ENCODE assay signal across 8 cellular contexts in the genomic region with DNA sequence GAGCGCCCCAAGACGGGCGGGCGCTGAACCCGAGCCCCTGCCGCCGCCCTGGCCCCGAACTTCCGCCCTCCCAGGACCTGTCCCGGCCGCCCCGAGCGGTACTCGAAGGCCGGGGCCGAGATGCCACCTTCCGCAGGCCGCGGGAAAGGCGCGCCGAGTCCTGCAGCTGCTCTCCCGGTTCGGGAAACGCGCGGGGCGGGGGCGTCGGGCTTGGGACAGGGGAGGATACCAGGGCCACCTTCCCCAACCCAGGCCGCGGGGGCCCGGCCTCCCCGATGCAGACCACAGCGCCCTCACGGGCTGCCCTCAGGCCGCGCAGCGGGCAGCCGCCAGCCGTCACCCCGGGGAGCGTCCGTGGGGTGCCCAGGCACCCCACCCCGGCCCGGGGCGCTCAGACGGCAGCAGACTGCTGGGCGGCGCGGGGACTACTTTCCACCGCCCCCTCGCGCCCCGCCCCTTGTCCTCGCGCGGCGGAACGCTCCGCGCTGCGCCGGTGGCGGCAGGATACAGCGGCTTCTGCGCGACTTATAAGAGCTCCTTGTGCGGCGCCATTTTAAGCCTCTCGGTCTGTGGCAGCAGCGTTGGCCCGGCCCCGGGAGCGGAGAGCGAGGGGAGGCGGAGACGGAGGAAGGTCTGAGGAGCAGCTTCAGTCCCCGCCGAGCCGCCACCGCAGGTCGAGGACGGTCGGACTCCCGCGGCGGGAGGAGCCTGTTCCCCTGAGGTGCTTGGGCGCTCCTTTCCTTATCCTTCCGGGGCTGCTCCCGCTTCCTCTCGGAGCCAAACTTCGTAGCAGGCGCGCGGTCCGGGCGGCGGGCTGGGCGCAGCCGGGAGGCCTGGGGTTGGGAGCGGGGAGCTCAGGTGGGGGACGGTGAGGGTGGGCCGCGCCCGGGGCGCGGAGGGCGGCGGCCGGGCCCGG. TPM values are rescaled to one million over a fixed set of nuclear protein-coding genes. Genes with fewer than 3 reads are reported as not detected.
DNase-seq lines count a peak whose midpoint lies in the region; ATAC-seq and TF ChIP-seq lines count a peak whose summit lies in the region.

TSS of gene CTNNB1 (plus strand) at position 556 of the 916 bp plus-strand sequence. CDS start 24,564 bp downstream, outside the sequence.

- intact Hi-C loops in right lobe of liver (cut with DNase I), result no loop called here

- WGBS in right lobe of liver (ENCODE audit: insufficient coverage, low coverage, low lambda C conversion rate, missing lambda C conversion rate), result no CpG with 5 or more reads among the region's 112 CpGs

- H3K4me3 ChIP-seq in BJ (ENCODE audit: low read depth, low read length) (peak within 1 kb of the TSS; percentile 100), right lobe of liver (peak within 1 kb of the TSS; percentile 76 to 92 (median 85))

- H3K27ac ChIP-seq in right lobe of liver, result peak within 1 kb of the TSS; percentile 93 to 99 (median 95)

- H3K9me3 ChIP-seq in right lobe of liver, result no peaks in the 10 kb centered on the region

- TF ChIP-seq POLR2A in GM19099 (IDR thresholded peaks at IDR 0.05; ENCODE audit: extremely low read depth, insufficient read length, low read depth), result peak; percentile 99
- TF ChIP-seq POLR2A in right lobe of liver (IDR thresholded peaks at IDR 0.05), result peak; percentile 99

- no peaks in the 10 kb centered on the region for H3K36me3 ChIP-seq in BJ (ENCODE audit: control insufficient read depth, insufficient read depth, low read length)
- no peaks in the 10 kb centered on the region for H3K36me3 ChIP-seq in right lobe of liver

- peak; percentile 32 for DNase-seq in BJ (ENCODE audit: low read depth)
- peak; percentile 93 for DNase-seq in NCI-H748 (lab: John Stamatoyannopoulos, UW; ENCODE audit: unreplicated experiment)
- DNase-seq in activated CD4-positive, alpha-beta T cell treated with anti-CD3 and anti-CD28 coated beads, Interleukin-2, amount 50 U/mL, for 48 hours, result peak; percentile 91 to 92
- DNase-seq in dermis microvascular lymphatic vessel endothelial cell (ENCODE audit: low read depth in 2 of 2), result peak; percentile 90 to 95
- DNase-seq in right lobe of liver, result peak; percentile 92 to 94 (median 93)
- DNase-seq in stimulated activated CD4-positive, alpha-beta T cell treated with anti-CD3 and anti-CD28 coated beads, Interleukin-4, amount 100 ng/mL, for 4 hours, result peak; percentile 88 to 90

- peak; percentile 78 for ATAC-seq in HG03439 (IDR thresholded peaks at IDR 0.05; ENCODE audit: unreplicated experiment)
- ATAC-seq in right lobe of liver, result peak; percentile 92 to 96 (median 94)

- peaks cover 0 to 31% (median 4%) of the 10 kb centered on the region in 4 donors for H3K4me1 ChIP-seq in right lobe of liver

- CTCF ChIA-PET in BJ (lab: Yijun Ruan, JAX), result interaction anchor here (1.0 to 1.5 kb wide), 4 partner anchors 11 to 619 kb away, joined by 3 to 4 read pairs (median 4); no protein-coding TSS in a partner anchor

- POLR2A ChIA-PET in BJ (lab: Charles Lee), result interaction anchor here (0.7 to 1.1 kb wide), 3 partner anchors 11 to 903 kb away, joined by 3 to 6 read pairs (median 3); no protein-coding TSS in a partner anchor

- TF ChIP-seq CTCF in BJ (IDR thresholded peaks at IDR 0.05; ENCODE audit: insufficient read depth, low read depth, low read length) (no peak), right lobe of liver (IDR thresholded peaks at IDR 0.05) (peak in 2 of 4 donors; percentile 8 to 21)

- H3K27me3 ChIP-seq in BJ (ENCODE audit: control insufficient read depth, insufficient read depth, low read length), result no peaks in the 10 kb centered on the region
- no peaks in the 10 kb centered on the region for H3K27me3 ChIP-seq in right lobe of liver

RNA-seq across cellular contexts. Expression of gene CTNNB1, which starts in this region (rescaled TPM):
- 423 and 496 TPM in 2 replicates for polyA plus RNA-seq in BJ (2011; rRNA removed)
- 856 and 1,505 TPM in 2 replicates for polyA minus RNA-seq in BJ (2011; rRNA and poly(A)+ RNA removed)
- total RNA-seq in dermis microvascular lymphatic vessel endothelial cell, result 2,271 and 2,404 TPM in 2 replicates
- total RNA-seq in right lobe of liver, result 100 to 1,000 TPM; 107 to 160 (median 138) TPM

Comparison
In these comparisons a context has a peak if more than half of its experiments do, and no peak if none do; other contexts are left out.
1. Peak in every context shown above with its lines: DNase-seq, ATAC-seq, H3K4me3 ChIP-seq and H3K27ac ChIP-seq.
2. RNA of gene CTNNB1 (total RNA-seq): 2,271 to 2,404 TPM in dermis microvascular lymphatic vessel endothelial cell; 107 to 160 TPM in right lobe of liver; every median in the first group is over 10 times any median in the second.
3. DNase-seq: peak in every context shown above with its lines; median percentile 93 in NCI-H748; 93 in right lobe of liver; 92 in dermis microvascular lymphatic vessel endothelial cell; 92 in activated CD4-positive, alpha-beta T cell treated with anti-CD3 and anti-CD28 coated beads, Interleukin-2, amount 50 U/mL, for 48 hours; 89 in stimulated activated CD4-positive, alpha-beta T cell treated with anti-CD3 and anti-CD28 coated beads, Interleukin-4, amount 100 ng/mL, for 4 hours; 32 in BJ.